Comparison of ENCODE assay signal across 26 cellular contexts in the genomic region with DNA sequence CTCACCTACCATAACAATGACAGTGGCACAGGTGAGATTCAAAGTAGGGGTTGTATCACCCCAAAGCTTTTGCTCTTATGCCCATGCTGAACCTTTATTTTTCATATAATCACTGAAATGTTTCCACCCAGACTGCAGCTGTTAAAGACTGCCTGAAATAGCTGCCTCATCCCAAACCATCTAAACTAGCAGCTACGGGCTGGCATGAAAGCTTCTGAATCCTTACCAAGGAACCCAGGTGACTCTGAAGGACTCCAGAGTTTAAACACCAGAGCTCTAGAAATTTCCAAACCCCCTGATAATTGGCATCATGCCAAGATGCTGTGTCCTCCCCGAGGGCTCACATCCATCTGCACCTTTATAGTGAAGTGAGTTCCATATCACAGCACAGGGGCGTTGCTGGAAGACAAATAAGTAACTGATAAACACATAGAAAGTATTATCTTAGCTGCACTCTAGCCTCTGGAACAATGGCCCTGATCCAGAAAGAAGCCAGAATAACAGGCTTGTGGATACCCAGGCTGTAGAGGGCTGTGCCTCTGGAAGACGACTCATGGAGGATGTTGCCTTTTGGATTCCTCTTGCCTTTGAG.
"Had no signal": no experiment of that assay in that cellular context is flagged by ENCODE, and none has a peak within 500 bp of the region (broad histone marks: within the 10 kb centered on the region; RNA-seq: fewer than 3 reads in every experiment).

No MANE protein-coding gene starts in this region.

- ATAC-seq: esophagus mucosa; foreskin keratinocyte; left lung; naive thymus-derived CD8-positive, alpha-beta T cell; pancreas; stimulated activated naive B cell treated with anti-CD40 and anti-IgM and Interleukin-4, amounts not matched to agents 10 μg/mL and 1 μg/mL and 100 μg/mL, for 72 hours; upper lobe of right lung had no signal

- H3K9me3 ChIP-seq: ascending aorta, left lung, pancreas, prostate gland, stomach, tibial artery, upper lobe of right lung had no signal

- H3K27me3 ChIP-seq: ascending aorta, brain microvascular endothelial cell, pancreas, upper lobe of right lung had no signal

- H3K27ac ChIP-seq: ascending aorta, brain microvascular endothelial cell, foreskin keratinocyte, left lung, pancreas, prostate gland, stomach, tibial artery, upper lobe of right lung, VCaP had no signal

- H3K36me3 ChIP-seq: ascending aorta, brain microvascular endothelial cell, left lung, pancreas, prostate gland, stomach, tibial artery, upper lobe of right lung had no signal

- H3K4me3 ChIP-seq: ascending aorta, left lung, pancreas, prostate gland, stomach, tibial artery, upper lobe of right lung had no signal

- DNase-seq: activated CD4-positive, alpha-beta T cell treated with anti-CD3 and anti-CD28 coated beads for 4 hours; activated CD4-positive, alpha-beta T cell treated with anti-CD3 and anti-CD28 coated beads, Interleukin-2, amount 50 U/mL, for 48 hours; activated CD8-positive, alpha-beta memory T cell treated with anti-CD3 and anti-CD28 coated beads for 24 hours; activated gamma-delta T cell; activated naive CD4-positive, alpha-beta T cell treated with anti-CD3 and anti-CD28 coated beads, Interleukin-2, amount 10 ng/mL, durations not matched to agents 7 days and 5 days; activated naive CD8-positive, alpha-beta T cell treated with anti-CD3 and anti-CD28 coated beads, Interleukin-2, amount 10 ng/mL, durations not matched to agents 7 days and 5 days; activated T-cell treated with anti-CD3 and anti-CD28 coated beads, Interleukin-2, amount 50 U/mL, for 1 hour; brain microvascular endothelial cell; central memory CD4-positive, alpha-beta T cell; foreskin keratinocyte; kidney glomerular epithelial cell; left lung; naive thymus-derived CD8-positive, alpha-beta T cell; nucleus accumbens; pancreas; retina; stimulated activated CD4-positive, alpha-beta T cell treated with anti-CD3 and anti-CD28 coated beads, Interleukin-15, amount 100 ng/mL, for 24 hours; stimulated activated CD4-positive, alpha-beta T cell treated with anti-CD3 and anti-CD28 coated beads, Interleukin-2, amount 100 ng/mL, for 24 hours; stimulated activated naive B cell treated with anti-CD40 and anti-IgM and Interleukin-4, amounts not matched to agents 10 μg/mL and 1 μg/mL and 100 μg/mL, for 72 hours; stomach; tibial artery; upper lobe of right lung had no signal

- H3K4me1 ChIP-seq: ascending aorta, foreskin keratinocyte, left lung, pancreas, prostate gland, stomach, tibial artery, upper lobe of right lung had no signal
